8 cellular contexts compared by ENCODE assay signal in genomic region chr17:7897773-7898172, GRCh38. TPM values are rescaled to one million over a fixed set of nuclear protein-coding genes. Genes with fewer than 3 reads are reported as not detected.
DNase-seq lines count a peak whose midpoint lies in the region; ATAC-seq and TF ChIP-seq lines count a peak whose summit lies in the region.

No MANE protein-coding gene starts in this region.

- H3K36me3 ChIP-seq in A673 (ENCODE audit: insufficient read depth, low read length, poor library complexity, severe bottlenecking): peaks cover 94% of the 10 kb centered on the region

- H3K27ac ChIP-seq in A673 (ENCODE audit: low read depth, low read length, poor library complexity, severe bottlenecking): no peak overlapping the region

- TF ChIP-seq CTCF in A673 (conservative IDR thresholded peaks at IDR 0.05; ENCODE audit: low read depth, low read length) (peak; percentile 55), GM13976 (IDR thresholded peaks at IDR 0.05; ENCODE audit: borderline replicate concordance, control extremely low read depth, extremely low read depth, insufficient read depth, missing control alignments) (peak; percentile 15)

- intact Hi-C loops in A673 (cut with micrococcal nuclease; ENCODE audit: unreplicated experiment): loop anchor here (5.0 kb wide), 1 partner anchor 35 kb away; no protein-coding TSS in a partner anchor
- intact Hi-C loops in head of caudate nucleus (cut with DNase I): loop anchor here (2.0 kb wide), 1 partner anchor 35 kb away; no protein-coding TSS in a partner anchor

- H3K27me3 Mint-ChIP-seq in activated T-helper 17 cell treated with anti-CD3 and anti-CD28 coated beads, Interleukin-2, amount 50 U/mL, for 72 hours: no peaks in the 10 kb centered on the region

- H3K9me3 Mint-ChIP-seq in activated T-helper 17 cell treated with anti-CD3 and anti-CD28 coated beads, Interleukin-2, amount 50 U/mL, for 72 hours: no peaks in the 10 kb centered on the region
- no peaks in the 10 kb centered on the region for H3K9me3 Mint-ChIP-seq in stimulated activated effector memory CD8-positive, alpha-beta T cell treated with anti-CD3 and anti-CD28 coated beads, Interleukin-12 subunit alpha, Interleukin-12 subunit beta, amount 100 ng/mL, for 72 hours

- H3K4me3 Mint-ChIP-seq in activated T-helper 17 cell treated with anti-CD3 and anti-CD28 coated beads, Interleukin-2, amount 50 U/mL, for 72 hours: peak overlapping the region; percentile 50
- H3K4me3 Mint-ChIP-seq in stimulated activated effector memory CD8-positive, alpha-beta T cell treated with anti-CD3 and anti-CD28 coated beads, Interleukin-12 subunit alpha, Interleukin-12 subunit beta, amount 100 ng/mL, for 72 hours: no peak overlapping the region

- H3K4me1 ChIP-seq in A673 (ENCODE audit: insufficient read depth, low read length, poor library complexity, severe bottlenecking): no peaks in the 10 kb centered on the region

- no TSS peak for BruUV-seq in A673 (replicated peaks; lab: Mats Ljungman, UMichigan)

- H3K27ac Mint-ChIP-seq in activated T-helper 17 cell treated with anti-CD3 and anti-CD28 coated beads, Interleukin-2, amount 50 U/mL, for 72 hours: peak overlapping the region; percentile 83
- peak overlapping the region; percentile 72 for H3K27ac Mint-ChIP-seq in stimulated activated effector memory CD8-positive, alpha-beta T cell treated with anti-CD3 and anti-CD28 coated beads, Interleukin-12 subunit alpha, Interleukin-12 subunit beta, amount 100 ng/mL, for 72 hours

- in situ Hi-C loops in GM13976 (cut with MboI; ENCODE audit: low sequenced_read_pairs, unreplicated experiment): no loop called here

- H3K4me3 ChIP-seq in A673 (ENCODE audit: low read depth, low read length, poor library complexity, severe bottlenecking): no peak overlapping the region

- POLR2A ChIA-PET in A673 (lab: Charles Lee; ENCODE audit: low non-redundant PET): no interaction called here

- no peaks in the 10 kb centered on the region for H3K27me3 ChIP-seq in A673 (replicated peaks; ENCODE audit: insufficient read depth, low read depth, low read length, poor library complexity)

- CTCF ChIA-PET in A673 (lab: Charles Lee): interaction anchor here (0.5 to 0.6 kb wide), 2 partner anchors 32 to 83 kb away, joined by 3 to 4 read pairs; no protein-coding TSS in a partner anchor

- peaks cover 22% of the 10 kb centered on the region for H3K4me1 Mint-ChIP-seq in activated T-helper 17 cell treated with anti-CD3 and anti-CD28 coated beads, Interleukin-2, amount 50 U/mL, for 72 hours
- peaks cover 22% of the 10 kb centered on the region for H3K4me1 Mint-ChIP-seq in stimulated activated effector memory CD8-positive, alpha-beta T cell treated with anti-CD3 and anti-CD28 coated beads, Interleukin-12 subunit alpha, Interleukin-12 subunit beta, amount 100 ng/mL, for 72 hours

- H3K9me3 ChIP-seq in A673 (ENCODE audit: low read depth, low read length, poor library complexity, severe bottlenecking): no peaks in the 10 kb centered on the region

- ATAC-seq in activated T-helper 17 cell treated with anti-CD3 and anti-CD28 coated beads, Interleukin-2, amount 50 U/mL, for 72 hours (replicated peaks): peak; percentile 96
- ATAC-seq in stimulated activated effector memory CD8-positive, alpha-beta T cell treated with anti-CD3 and anti-CD28 coated beads, Interleukin-12 subunit alpha, Interleukin-12 subunit beta, amount 100 ng/mL, for 72 hours: peak; percentile 87
- no peak for ATAC-seq in HG03439 (IDR thresholded peaks at IDR 0.05; ENCODE audit: unreplicated experiment)

- DNase-seq in A673 (ENCODE audit: low spot score) (peak; percentile 60), GM13976 (ENCODE audit: low spot score) (no peak), head of caudate nucleus (peak in 22 of 42 donors; percentile 18 to 77 (median 44)), 8988T (no peak), HPDE6-E6E7 (ENCODE audit: extremely low spot score) (no peak)
- DNase-seq in stimulated activated effector memory CD8-positive, alpha-beta T cell treated with anti-CD3 and anti-CD28 coated beads, Interleukin-12 subunit alpha, Interleukin-12 subunit beta, amount 100 ng/mL, for 72 hours (ENCODE audit: low spot score in 2 of 2): no peak

- H3K36me3 Mint-ChIP-seq in activated T-helper 17 cell treated with anti-CD3 and anti-CD28 coated beads, Interleukin-2, amount 50 U/mL, for 72 hours (ENCODE audit: low read depth): no peaks in the 10 kb centered on the region
- H3K36me3 Mint-ChIP-seq in stimulated activated effector memory CD8-positive, alpha-beta T cell treated with anti-CD3 and anti-CD28 coated beads, Interleukin-12 subunit alpha, Interleukin-12 subunit beta, amount 100 ng/mL, for 72 hours: no peaks in the 10 kb centered on the region

RNA-seq across cellular contexts. Expression of gene CHD3, which starts 9.2 kb away (rescaled TPM):
- 249 and 264 TPM in 2 replicates for total RNA-seq in A673 (2021)
- 100 to 1,000 TPM; 154 to 217 TPM for total RNA-seq in activated T-helper 17 cell treated with anti-CD3 and anti-CD28 coated beads, Interleukin-2, amount 50 U/mL, for 72 hours

RNA-seq across cellular contexts. Expression of gene RNF227, which starts 18.3 kb away (rescaled TPM):
- 0.83 and 1.1 TPM in 2 replicates for total RNA-seq in A673 (2021)
- 10 to 100 TPM in 1 of 2 donors, 1 to 10 TPM in 1; 2.4 to 11.7 TPM for total RNA-seq in activated T-helper 17 cell treated with anti-CD3 and anti-CD28 coated beads, Interleukin-2, amount 50 U/mL, for 72 hours

RNA-seq across cellular contexts. Expression of gene KCNAB3, which starts 31.9 kb away (rescaled TPM):
- total RNA-seq in A673 (2021): 24.8 and 32.4 TPM in 2 replicates
- total RNA-seq in activated T-helper 17 cell treated with anti-CD3 and anti-CD28 coated beads, Interleukin-2, amount 50 U/mL, for 72 hours: 10 to 100 TPM in 1 of 2 donors, 1 to 10 TPM in 1; 8.6 to 11.9 TPM

RNA-seq across cellular contexts. Expression of gene TRAPPC1, which starts 34.0 kb away (rescaled TPM):
- 111 and 140 TPM in 2 replicates for total RNA-seq in A673 (2021)
- total RNA-seq in activated T-helper 17 cell treated with anti-CD3 and anti-CD28 coated beads, Interleukin-2, amount 50 U/mL, for 72 hours: 100 to 1,000 TPM; 179 to 180 TPM

RNA-seq across cellular contexts. Expression of gene CNTROB, which starts 34.2 kb away (rescaled TPM):
- total RNA-seq in A673 (2021): 72.3 and 79.9 TPM in 2 replicates
- total RNA-seq in activated T-helper 17 cell treated with anti-CD3 and anti-CD28 coated beads, Interleukin-2, amount 50 U/mL, for 72 hours: 100 to 1,000 TPM in 1 of 2 donors, 10 to 100 TPM in 1; 74.0 to 152 TPM

Comparison
In these comparisons a context has a peak if more than half of its experiments do, and no peak if none do; other contexts are left out.
1. DNase-seq: peak in A673 (single experiment) and head of caudate nucleus (22 of 42); none in GM13976 (single experiment), stimulated activated effector memory CD8-positive, alpha-beta T cell treated with anti-CD3 and anti-CD28 coated beads, Interleukin-12 subunit alpha, Interleukin-12 subunit beta, amount 100 ng/mL, for 72 hours (0 of 2), 8988T (single experiment) and HPDE6-E6E7 (single experiment).